ENCODE assay signal across 1 cellular context in genomic region chr2:96683972-96684820, GRCh38.
A peak's percentile ranks its signal among the peaks of the same experiment; 100 is the strongest.
TF ChIP-seq lines count a peak whose summit lies in the region.

No MANE protein-coding gene starts in this region.

TF ChIP-seq in HepG2, 621 proteins besides CTCF, POLR2A, EP300 and RAD21 (continued from another document and continues in another):
- TF ChIP-seq SKIL (CRISPR knock-in tag; IDR thresholded peaks at IDR 0.05; ENCODE audit: borderline replicate concordance) (0 out of 2 replicates have a peak, but pooled peaks have one; percentile 48), XRCC5 (optimal IDR thresholded peaks at IDR 0.05; ENCODE audit: low read length) (peak; percentile 41), BCL6 (CRISPR knock-in tag; IDR thresholded peaks at IDR 0.05) (peak; percentile 26; the same call in 1 of the 2 replicates), ZNF292 (CRISPR knock-in tag; IDR thresholded peaks at IDR 0.05; ENCODE audit: borderline replicate concordance, low read depth) (peak; percentile 68; the same call in 1 of the 2 replicates), TARDBP (CRISPR knock-in tag; IDR thresholded peaks at IDR 0.05) (0 out of 2 replicates have a peak, but pooled peaks have one; percentile 52), HOXD1 (CRISPR knock-in tag; IDR thresholded peaks at IDR 0.05) (no peak), HIVEP1 (CRISPR knock-in tag; IDR thresholded peaks at IDR 0.05) (no peak), NR2F1 (CRISPR knock-in tag; IDR thresholded peaks at IDR 0.05) (peak; percentile 58 to 59; a peak in 3 of 4 replicates), ETV5 (CRISPR knock-in tag; IDR thresholded peaks at IDR 0.05; ENCODE audit: borderline replicate concordance) (0 out of 2 replicates have a peak, but pooled peaks have one; percentile 8), ZNF605 (CRISPR knock-in tag; IDR thresholded peaks at IDR 0.05) (peak; percentile 30; the same call in 1 of the 2 replicates), MLX (CRISPR knock-in tag; IDR thresholded peaks at IDR 0.05) (peak; percentile 53; the same call in 1 of the 2 replicates), PITX1 (CRISPR knock-in tag; IDR thresholded peaks at IDR 0.05) (peak; percentile 61; the same call in 1 of the 2 replicates), ZNF552 (CRISPR knock-in tag; IDR thresholded peaks at IDR 0.05; ENCODE audit: borderline replicate concordance) (no peak), ZNF572 (CRISPR knock-in tag; IDR thresholded peaks at IDR 0.05) (0 out of 2 replicates have a peak, but pooled peaks have one; percentile 69), MXD4 (CRISPR knock-in tag; IDR thresholded peaks at IDR 0.05) (peak; percentile 81; the same call in 1 of the 2 replicates), ZNF574 (CRISPR knock-in tag; IDR thresholded peaks at IDR 0.05) (peak; percentile 27; the same call in 1 of the 2 replicates), PHF21A (CRISPR knock-in tag; IDR thresholded peaks at IDR 0.05) (peak; percentile 66), AKAP8 (CRISPR knock-in tag; IDR thresholded peaks at IDR 0.05) (no peak), ARID5B (CRISPR knock-in tag; IDR thresholded peaks at IDR 0.05) (peak; percentile 62), NR2C2 (CRISPR knock-in tag; IDR thresholded peaks at IDR 0.05; ENCODE audit: borderline replicate concordance) (peak; percentile 92), NR2F2 (IDR thresholded peaks at IDR 0.05; ENCODE audit: borderline replicate concordance, low read depth) (0 out of 2 replicates have a peak, but pooled peaks have one; percentile 43), SRSF9 (IDR thresholded peaks at IDR 0.05; ENCODE audit: borderline replicate concordance, insufficient read depth, low read depth, low read length, poor library complexity, severe bottlenecking) (no peak), ZFP36 (IDR thresholded peaks at IDR 0.05; ENCODE audit: borderline replicate concordance, low read depth, low read length, partially characterized antibody) (peak; percentile 2), ZFYVE20 (CRISPR knock-in tag; IDR thresholded peaks at IDR 0.05; ENCODE audit: borderline replicate concordance, low read depth) (no peak), TRAFD1 (CRISPR knock-in tag; IDR thresholded peaks at IDR 0.05; ENCODE audit: borderline replicate concordance) (no peak), ZFP91 (CRISPR knock-in tag; IDR thresholded peaks at IDR 0.05; ENCODE audit: borderline replicate concordance) (peak; percentile 47; the same call in 1 of the 2 replicates), ZBTB4 (CRISPR knock-in tag; IDR thresholded peaks at IDR 0.05; ENCODE audit: borderline replicate concordance) (peak; percentile 65; the same call in 1 of the 2 replicates), ARNTL (CRISPR knock-in tag; IDR thresholded peaks at IDR 0.05) (peak; percentile 81), HOXA3 (CRISPR knock-in tag; IDR thresholded peaks at IDR 0.05) (peak; percentile 59; the same call in 1 of the 2 replicates), SAFB2 (CRISPR knock-in tag; IDR thresholded peaks at IDR 0.05; ENCODE audit: borderline replicate concordance, low read depth) (no peak), ZNF263 (CRISPR knock-in tag; IDR thresholded peaks at IDR 0.05) (peak; percentile 92), ZNF337 (CRISPR knock-in tag; IDR thresholded peaks at IDR 0.05; ENCODE audit: borderline replicate concordance, low read depth) (no peak), TBX2 (CRISPR knock-in tag; IDR thresholded peaks at IDR 0.05; ENCODE audit: borderline replicate concordance) (peak; percentile 42; the same call in 1 of the 2 replicates), ELF3 (CRISPR knock-in tag; IDR thresholded peaks at IDR 0.05) (peak; percentile 45; the same call in 1 of the 2 replicates), IRF2 (CRISPR knock-in tag; IDR thresholded peaks at IDR 0.05) (peak; percentile 53; the same call in 1 of the 2 replicates), ZNF746 (CRISPR knock-in tag; IDR thresholded peaks at IDR 0.05) (no peak), THAP11 (CRISPR knock-in tag; IDR thresholded peaks at IDR 0.05) (peak; percentile 53), ERF (CRISPR knock-in tag; IDR thresholded peaks at IDR 0.05) (peak; percentile 65; the same call in 1 of the 2 replicates), KLF6 (CRISPR knock-in tag; IDR thresholded peaks at IDR 0.05) (0 out of 2 replicates have a peak, but pooled peaks have one; percentile 62), STAT5B (CRISPR knock-in tag; IDR thresholded peaks at IDR 0.05) (no peak), ZMYM3 (CRISPR knock-in tag; IDR thresholded peaks at IDR 0.05) (0 out of 2 replicates have a peak, but pooled peaks have one; percentile 45), HDAC1 (CRISPR knock-in tag; IDR thresholded peaks at IDR 0.05) (peak; percentile 62; the same call in 1 of the 2 replicates), XBP1 (CRISPR knock-in tag; IDR thresholded peaks at IDR 0.05) (no peak)
- TF ChIP-seq, protein P1, sequence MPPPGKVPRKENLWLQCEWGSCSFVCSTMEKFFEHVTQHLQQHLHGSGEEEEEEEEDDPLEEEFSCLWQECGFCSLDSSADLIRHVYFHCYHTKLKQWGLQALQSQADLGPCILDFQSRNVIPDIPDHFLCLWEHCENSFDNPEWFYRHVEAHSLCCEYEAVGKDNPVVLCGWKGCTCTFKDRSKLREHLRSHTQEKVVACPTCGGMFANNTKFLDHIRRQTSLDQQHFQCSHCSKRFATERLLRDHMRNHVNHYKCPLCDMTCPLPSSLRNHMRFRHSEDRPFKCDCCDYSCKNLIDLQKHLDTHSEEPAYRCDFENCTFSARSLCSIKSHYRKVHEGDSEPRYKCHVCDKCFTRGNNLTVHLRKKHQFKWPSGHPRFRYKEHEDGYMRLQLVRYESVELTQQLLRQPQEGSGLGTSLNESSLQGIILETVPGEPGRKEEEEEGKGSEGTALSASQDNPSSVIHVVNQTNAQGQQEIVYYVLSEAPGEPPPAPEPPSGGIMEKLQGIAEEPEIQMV (CRISPR knock-in tag; IDR thresholded peaks at IDR 0.05; ENCODE audit: low read depth) = 0 out of 2 replicates have a peak, but pooled peaks have one; percentile 37
- TF ChIP-seq, protein P2, sequence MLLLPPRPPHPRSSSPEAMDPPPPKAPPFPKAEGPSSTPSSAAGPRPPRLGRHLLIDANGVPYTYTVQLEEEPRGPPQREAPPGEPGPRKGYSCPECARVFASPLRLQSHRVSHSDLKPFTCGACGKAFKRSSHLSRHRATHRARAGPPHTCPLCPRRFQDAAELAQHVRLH (CRISPR knock-in tag; IDR thresholded peaks at IDR 0.05; ENCODE audit: borderline replicate concordance, low read depth) = 0 out of 2 replicates have a peak, but pooled peaks have one; percentile 31
